In the genomic region with DNA sequence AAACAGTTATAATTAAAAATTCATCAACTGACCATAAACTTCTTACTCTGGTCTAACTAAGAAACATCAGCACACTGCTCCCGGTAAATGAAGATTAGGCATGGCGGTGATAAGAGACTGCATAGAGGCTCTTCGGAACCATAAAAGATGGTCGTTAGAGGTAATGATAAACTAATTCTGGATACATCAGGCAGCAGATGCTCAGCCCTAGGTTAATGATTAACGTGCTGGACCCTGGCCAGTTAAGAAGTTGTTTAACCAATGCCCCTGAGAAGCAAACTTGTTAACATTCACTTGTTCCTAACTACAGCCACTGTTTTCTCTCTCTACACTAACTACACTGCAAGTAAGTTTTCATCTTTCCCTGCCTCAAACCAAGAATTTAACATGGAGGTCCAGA, we compare ENCODE assay signal across 17 cellular contexts.
A peak's percentile ranks its signal among the peaks of the same experiment; 100 is the strongest.
DNase-seq lines count a peak whose midpoint lies in the region; ATAC-seq, FAIRE-seq and TF ChIP-seq lines count a peak whose summit lies in the region.
"Had no signal": no experiment of that assay in that cellular context is flagged by ENCODE, and none has a peak within 500 bp of the region (broad histone marks: within the 10 kb centered on the region; RNA-seq: fewer than 3 reads in every experiment).

No MANE protein-coding gene starts in this region.

- H4K12ac ChIP-seq in trophoblast cell (ENCODE audit: low read depth, low read length) = no peak overlapping the region

- H3K4me3 ChIP-seq in body of pancreas = no peak overlapping the region
- no peak overlapping the region for H3K4me3 ChIP-seq in small intestine (ENCODE audit: low read depth in 1 of 2, low read length in 2 of 2)
- no peak overlapping the region for H3K4me3 ChIP-seq in lower leg skin (ENCODE audit: low read depth, poor library complexity, severe bottlenecking)
- no peak overlapping the region for H3K4me3 ChIP-seq in trophoblast cell (ENCODE audit: low read depth, low read length)
- H3K4me3 ChIP-seq: K562 had no signal

- H3K4me2 ChIP-seq in trophoblast cell (ENCODE audit: low read length) = no peak overlapping the region

- H3K23ac ChIP-seq in trophoblast cell (ENCODE audit: low read length) = no peak overlapping the region

- no peaks in the 10 kb centered on the region for H3K9me3 ChIP-seq in body of pancreas
- H3K9me3 ChIP-seq in small intestine (ENCODE audit: control insufficient read depth, low read depth) = no peaks in the 10 kb centered on the region
- no peaks in the 10 kb centered on the region for H3K9me3 ChIP-seq in trophoblast cell (ENCODE audit: insufficient read depth, low read depth, low read length)

- FAIRE-seq in small intestine (lab: Jason Lieb, UNC) = peak; percentile 65
- FAIRE-seq: K562 had no signal

- TF ChIP-seq CTCF in body of pancreas (IDR thresholded peaks at IDR 0.05) (no peak), lower leg skin (IDR thresholded peaks at IDR 0.05) (no peak)

- H3K14ac ChIP-seq in trophoblast cell (ENCODE audit: low read length) = no peak overlapping the region

- ATAC-seq in body of pancreas (peak; percentile 80), left lobe of liver (peak; percentile 92)
- ATAC-seq: activated CD8-positive, alpha-beta T cell treated with anti-CD3 and anti-CD28 coated beads, Interleukin-2, amount 10 ng/mL, durations not matched to agents 7 days and 5 days; HCT116; K562; stimulated activated naive CD8-positive, alpha-beta T cell treated with anti-CD3 and anti-CD28 coated beads, Interleukin-15, Interleukin-2, amounts not matched to agents 100 U/mL and 50 U/mL, for 24 hours had no signal

- H3K4me1 ChIP-seq in body of pancreas (peaks cover 17% of the 10 kb centered on the region), small intestine (ENCODE audit: control insufficient read depth in 2 of 2, insufficient read depth in 1 of 2, low read depth in 1 of 2, low read length in 1 of 2) (peaks cover 2 to 12% of the 10 kb centered on the region in 2 donors), trophoblast cell (ENCODE audit: control insufficient read depth in 1 of 2, insufficient read depth in 2 of 2, low read length in 2 of 2) (peaks cover 0 to 4% of the 10 kb centered on the region in 2 experiments)

- no peak overlapping the region for H3K27ac ChIP-seq in body of pancreas
- H3K27ac ChIP-seq in small intestine (ENCODE audit: low read depth in 1 of 2, low read length in 1 of 2) = peak overlapping the region in 1 of 2 donors; percentile 68
- H3K27ac ChIP-seq in trophoblast cell (ENCODE audit: low read depth, low read length) = no peak overlapping the region
- H3K27ac ChIP-seq: C4-2B had no signal

- H2AK5ac ChIP-seq in trophoblast cell (ENCODE audit: low read length) = no peak overlapping the region

- no peak overlapping the region for H3K9ac ChIP-seq in trophoblast cell (ENCODE audit: low read length)

- H2AFZ ChIP-seq in trophoblast cell (ENCODE audit: insufficient read depth, low read length, poor library complexity) = no peak overlapping the region

- WGBS in body of pancreas, 2 donors = 14 to 15% methylated on average over 5 of the region's 5 CpGs
- 19 to 52% (median 26%) methylated on average over 5 of the region's 5 CpGs for WGBS in small intestine, 3 donors
- 81% methylated on average over 5 of the region's 5 CpGs for whole genome bisulfite sequencing in lower leg skin, 2 donors
- WGBS in trophoblast cell (ENCODE audit: extremely low coverage, insufficient coverage, insufficient read length) = no CpG with 5 or more reads among the region's 5 CpGs

- TF ChIP-seq POLR2A in body of pancreas (IDR thresholded peaks at IDR 0.05) (no peak), lower leg skin (IDR thresholded peaks at IDR 0.05) (no peak)

- no peak overlapping the region for H2BK5ac ChIP-seq in trophoblast cell (ENCODE audit: low read depth, low read length, poor library complexity)

- peaks cover 2% of the 10 kb centered on the region for H3K79me2 ChIP-seq in trophoblast cell (ENCODE audit: control insufficient read depth, insufficient read depth, low read length, poor library complexity)

- no peak overlapping the region for H2BK12ac ChIP-seq in trophoblast cell (ENCODE audit: low read length)

- no peak overlapping the region for H3K4ac ChIP-seq in trophoblast cell (ENCODE audit: low read depth, low read length)

- no peaks in the 10 kb centered on the region for H3K27me3 ChIP-seq in body of pancreas
- H3K27me3 ChIP-seq in small intestine (ENCODE audit: control insufficient read depth in 2 of 2, insufficient read depth in 2 of 2, low read length in 2 of 2) = no peaks in the 10 kb centered on the region
- no peaks in the 10 kb centered on the region for H3K27me3 ChIP-seq in trophoblast cell (ENCODE audit: insufficient read depth, low read length)

- no peak overlapping the region for H2BK120ac ChIP-seq in trophoblast cell (ENCODE audit: insufficient read depth, low read length, poor library complexity)

- H3K18ac ChIP-seq in trophoblast cell (ENCODE audit: low read length) = no peak overlapping the region

- no peak overlapping the region for H4K91ac ChIP-seq in trophoblast cell (ENCODE audit: low read depth, low read length)

- H3K36me3 ChIP-seq in body of pancreas (replicated peaks in 1 of 2; ENCODE audit: insufficient read depth in 1 of 2, low read depth in 2 of 2) (no peaks in the 10 kb centered on the region), small intestine (ENCODE audit: control insufficient read depth in 2 of 2, insufficient read depth in 2 of 2, low read length in 2 of 2) (no peaks in the 10 kb centered on the region), trophoblast cell (ENCODE audit: control insufficient read depth in 1 of 2, insufficient read depth in 2 of 2, low read length in 2 of 2) (no peaks in the 10 kb centered on the region)

- no peaks in the 10 kb centered on the region for H3K79me1 ChIP-seq in trophoblast cell (ENCODE audit: low read length)

- DNase-seq in HT-29 (ENCODE audit: low spot score) (peak; percentile 84), body of pancreas (peak; percentile 81 to 88 (median 84)), left lobe of liver (ENCODE audit: low spot score) (peak; percentile 87), small intestine (peak; percentile 96), lower leg skin (ENCODE audit: low spot score in 2 of 2) (no peak), NCI-H446 (lab: John Stamatoyannopoulos, UW) (no peak), GDM1 (lab: John Stamatoyannopoulos, UW) (no peak), trophoblast cell (no peak)
- DNase-seq: activated CD8-positive, alpha-beta T cell treated with anti-CD3 and anti-CD28 coated beads, Interleukin-2, amount 10 ng/mL, durations not matched to agents 7 days and 5 days; activated gamma-delta T cell; aorta; hypothalamus; NCI-H1092 treated with DMSO at 0.1 percent for 48 hours; stimulated activated naive CD8-positive, alpha-beta T cell treated with anti-CD3 and anti-CD28 coated beads, Interleukin-15, Interleukin-2, amounts not matched to agents 100 U/mL and 50 U/mL, for 24 hours had no signal

- intact Hi-C loops in body of pancreas (cut with DNase I) = loop anchor here (10.0 kb wide), 1 partner anchor 342 kb away; no protein-coding TSS in a partner anchor
- intact Hi-C loops in lower leg skin (cut with DNase I; ENCODE audit: low total_unique reads) = no loop called here

- H4K8ac ChIP-seq in trophoblast cell (ENCODE audit: low read depth, low read length) = no peak overlapping the region

Comparison
In these comparisons a context has a peak if more than half of its experiments do, and no peak if none do; other contexts are left out.
1. DNase-seq: peak in HT-29 (single experiment), body of pancreas (4 of 4), left lobe of liver (single experiment) and small intestine (single experiment); none in lower leg skin (0 of 2), NCI-H446 (0 of 2), GDM1 (single experiment) and trophoblast cell (0 of 2).